Comparison of ENCODE assay signal across 24 cellular contexts in genomic region chr6:170237999-170238740, GRCh38.
"Had no signal": no experiment of that assay in that cellular context is flagged by ENCODE, and none has a peak within 500 bp of the region (broad histone marks: within the 10 kb centered on the region; RNA-seq: fewer than 3 reads in every experiment).

No MANE protein-coding gene starts in this region.

- H3K27ac Mint-ChIP-seq: activated B cell treated with CpG ODN at 0.5 μM for 24 hours; activated CD8-positive, alpha-beta T cell treated with anti-CD3 and anti-CD28 coated beads for 36 hours; activated naive CD4-positive, alpha-beta T cell treated with anti-CD3 and anti-CD28 coated beads, Interleukin-2, amount 50 U/mL, for 24 hours; activated naive CD8-positive, alpha-beta T cell treated with anti-CD3 and anti-CD28 coated beads, Interleukin-2, amount 50 U/mL, for 24 hours; activated T-helper 17 cell treated with anti-CD3 and anti-CD28 coated beads, Interleukin-2, amount 50 U/mL, for 72 hours; dendritic cell treated with granulocyte-macrophage colony-stimulating factor and Interleukin-4, amounts not matched to agents 40 ng/mL and 50 ng/mL, for 4 days; memory B cell; naive thymus-derived CD8-positive, alpha-beta T cell; neural progenitor cell; T-helper 2 cell treated with Interferon-gamma antibody and Interleukin-4, amounts not matched to agents 5 μg/mL and 100 μg/mL, for 36 hours had no signal

- H3K4me3 Mint-ChIP-seq: activated B cell treated with CpG ODN at 0.5 μM for 24 hours; activated CD8-positive, alpha-beta T cell treated with anti-CD3 and anti-CD28 coated beads for 36 hours; activated naive CD4-positive, alpha-beta T cell treated with anti-CD3 and anti-CD28 coated beads, Interleukin-2, amount 50 U/mL, for 24 hours; activated naive CD8-positive, alpha-beta T cell treated with anti-CD3 and anti-CD28 coated beads, Interleukin-2, amount 50 U/mL, for 24 hours; activated T-cell treated with anti-CD3 and anti-CD28 coated beads, Interleukin-2, amount 50 U/mL, for 4 hours; activated T-helper 17 cell treated with anti-CD3 and anti-CD28 coated beads, Interleukin-2, amount 50 U/mL, for 72 hours; dendritic cell treated with granulocyte-macrophage colony-stimulating factor and Interleukin-4, amounts not matched to agents 40 ng/mL and 50 ng/mL, for 4 days; memory B cell; naive thymus-derived CD8-positive, alpha-beta T cell; T-helper 2 cell treated with Interferon-gamma antibody and Interleukin-4, amounts not matched to agents 5 μg/mL and 100 μg/mL, for 36 hours had no signal

- H3K27me3 Mint-ChIP-seq: activated CD8-positive, alpha-beta T cell treated with anti-CD3 and anti-CD28 coated beads for 36 hours; activated naive CD4-positive, alpha-beta T cell treated with anti-CD3 and anti-CD28 coated beads, Interleukin-2, amount 50 U/mL, for 24 hours had no signal

- ATAC-seq: activated CD8-positive, alpha-beta T cell treated with anti-CD3 and anti-CD28 coated beads for 36 hours; activated naive CD8-positive, alpha-beta T cell treated with anti-CD3 and anti-CD28 coated beads, Interleukin-2, amount 50 U/mL, for 24 hours; activated T-cell treated with anti-CD3 and anti-CD28 coated beads, Interleukin-2, amount 50 U/mL, for 4 hours; activated T-helper 17 cell treated with anti-CD3 and anti-CD28 coated beads, Interleukin-2, amount 50 U/mL, for 72 hours; foreskin keratinocyte; heart left ventricle; naive thymus-derived CD8-positive, alpha-beta T cell had no signal

- H3K27me3 ChIP-seq: foreskin keratinocyte, neural progenitor cell had no signal

- H3K27ac ChIP-seq: esophagus muscularis mucosa, foreskin keratinocyte, heart left ventricle, neural progenitor cell, tibial nerve had no signal

- DNase-seq: activated B cell treated with CpG ODN at 0.5 μM for 24 hours; activated CD4-positive, alpha-beta T cell treated with anti-CD3 and anti-CD28 coated beads, Interleukin-2, amount 50 U/mL, for 1 hour; activated CD8-positive, alpha-beta T cell treated with anti-CD3 and anti-CD28 coated beads for 36 hours; activated gamma-delta T cell treated with Interleukin-2 at 50 U/mL for 16 hours; activated naive CD8-positive, alpha-beta T cell treated with anti-CD3 and anti-CD28 coated beads, Interleukin-2, amount 50 U/mL, for 24 hours; activated T-cell treated with anti-CD3 and anti-CD28 coated beads, Interleukin-2, amount 50 U/mL, for 4 hours; amygdala; central memory CD4-positive, alpha-beta T cell; foreskin keratinocyte; stimulated activated CD4-positive, alpha-beta T cell treated with anti-CD3 and anti-CD28 coated beads, Interleukin-15, amount 100 ng/mL, for 24 hours; stimulated activated CD4-positive, alpha-beta T cell treated with anti-CD3 and anti-CD28 coated beads, Interleukin-2, amount 100 ng/mL, for 24 hours; stimulated activated naive CD4-positive, alpha-beta T cell; T-helper 1 cell had no signal

- H3K4me3 ChIP-seq: esophagus muscularis mucosa, heart left ventricle, neural progenitor cell, smooth muscle cell, tibial nerve had no signal

- H3K4me1 ChIP-seq: esophagus muscularis mucosa, foreskin keratinocyte, heart left ventricle, tibial nerve had no signal

- H3K4me1 Mint-ChIP-seq: activated B cell treated with CpG ODN at 0.5 μM for 24 hours; activated naive CD4-positive, alpha-beta T cell treated with anti-CD3 and anti-CD28 coated beads, Interleukin-2, amount 50 U/mL, for 24 hours; activated naive CD8-positive, alpha-beta T cell treated with anti-CD3 and anti-CD28 coated beads, Interleukin-2, amount 50 U/mL, for 24 hours; activated T-helper 17 cell treated with anti-CD3 and anti-CD28 coated beads, Interleukin-2, amount 50 U/mL, for 72 hours; naive thymus-derived CD8-positive, alpha-beta T cell had no signal

- H3K9ac ChIP-seq: neural progenitor cell had no signal

- H3K9me3 ChIP-seq: esophagus muscularis mucosa, heart left ventricle, tibial nerve had no signal

- H3K36me3 ChIP-seq: esophagus muscularis mucosa, heart left ventricle, neural progenitor cell, tibial nerve had no signal

- H3K9me3 Mint-ChIP-seq: activated B cell treated with CpG ODN at 0.5 μM for 24 hours; activated CD8-positive, alpha-beta T cell treated with anti-CD3 and anti-CD28 coated beads for 36 hours; activated naive CD4-positive, alpha-beta T cell treated with anti-CD3 and anti-CD28 coated beads, Interleukin-2, amount 50 U/mL, for 24 hours; activated naive CD8-positive, alpha-beta T cell treated with anti-CD3 and anti-CD28 coated beads, Interleukin-2, amount 50 U/mL, for 24 hours; activated T-cell treated with anti-CD3 and anti-CD28 coated beads, Interleukin-2, amount 50 U/mL, for 4 hours; activated T-helper 17 cell treated with anti-CD3 and anti-CD28 coated beads, Interleukin-2, amount 50 U/mL, for 72 hours; dendritic cell treated with granulocyte-macrophage colony-stimulating factor and Interleukin-4, amounts not matched to agents 40 ng/mL and 50 ng/mL, for 4 days; memory B cell; naive thymus-derived CD8-positive, alpha-beta T cell; neural progenitor cell; T-helper 2 cell treated with Interferon-gamma antibody and Interleukin-4, amounts not matched to agents 5 μg/mL and 100 μg/mL, for 36 hours had no signal

- H3K36me3 Mint-ChIP-seq: activated naive CD4-positive, alpha-beta T cell treated with anti-CD3 and anti-CD28 coated beads, Interleukin-2, amount 50 U/mL, for 24 hours; memory B cell; naive thymus-derived CD8-positive, alpha-beta T cell; neural progenitor cell had no signal
